In genomic region chr1:78668427-78668826, GRCh38 we compare ENCODE assay signal across 19 cellular contexts. TPM values are rescaled to one million over a fixed set of nuclear protein-coding genes. Genes with fewer than 3 reads are reported as not detected.
A peak's percentile ranks its signal among the peaks of the same experiment; 100 is the strongest.
DNase-seq lines count a peak whose midpoint lies in the region; ATAC-seq and TF ChIP-seq lines count a peak whose summit lies in the region.
"Had no signal": no experiment of that assay in that cellular context is flagged by ENCODE, and none has a peak within 500 bp of the region (broad histone marks: within the 10 kb centered on the region; RNA-seq: fewer than 3 reads in every experiment).

No MANE protein-coding gene starts in this region.

- no peak for ATAC-seq in omental fat pad (ENCODE audit: low FRiP score)
- ATAC-seq in activated naive CD8-positive, alpha-beta T cell treated with anti-CD3 and anti-CD28 coated beads, Interleukin-2, amount 50 U/mL, for 24 hours, result no peak
- ATAC-seq: HCT116 had no signal

- no peak overlapping the region for H3K9ac ChIP-seq in SK-N-SH

- no peak for TF ChIP-seq RAD21 in SK-N-SH (IDR thresholded peaks at IDR 0.05; ENCODE audit: low read length)

- H3K4me3 ChIP-seq in SK-N-SH (ENCODE audit: low read depth in 2 of 2, low read length in 1 of 2), result no peak overlapping the region

- no peaks in the 10 kb centered on the region for H3K27me3 ChIP-seq in SK-N-SH (ENCODE audit: insufficient read depth)
- H3K27me3 ChIP-seq: BE2C had no signal

- H3K4me3 Mint-ChIP-seq in progenitor cell of endocrine pancreas (ENCODE audit: low read depth), result no peak overlapping the region
- no peak overlapping the region for H3K4me3 Mint-ChIP-seq in activated naive CD8-positive, alpha-beta T cell treated with anti-CD3 and anti-CD28 coated beads, Interleukin-2, amount 50 U/mL, for 24 hours
- H3K4me3 Mint-ChIP-seq: CD4-positive, CD25-positive, alpha-beta regulatory T cell; HFFc6 had no signal

- H3K27me3 Mint-ChIP-seq in progenitor cell of endocrine pancreas, result peaks cover 2% of the 10 kb centered on the region
- no peaks in the 10 kb centered on the region for H3K27me3 Mint-ChIP-seq in activated naive CD8-positive, alpha-beta T cell treated with anti-CD3 and anti-CD28 coated beads, Interleukin-2, amount 50 U/mL, for 24 hours
- H3K27me3 Mint-ChIP-seq: CD4-positive, CD25-positive, alpha-beta regulatory T cell had no signal

- H3K27ac ChIP-seq in SK-N-SH (ENCODE audit: low read depth in 2 of 2, low read length in 1 of 2), result peak overlapping the region in 1 of 2 experiments; percentile 91; a peak in 2 of 4 replicates
- H3K27ac ChIP-seq: HL-60 had no signal

- no peaks in the 10 kb centered on the region for H3K9me3 ChIP-seq in SK-N-SH
- H3K9me3 ChIP-seq: BE2C, Caco-2 had no signal

- peaks cover 0 to 2% of the 10 kb centered on the region in 2 experiments for H3K36me3 ChIP-seq in SK-N-SH (replicated peaks in 1 of 2; ENCODE audit: control insufficient read depth in 1 of 2, insufficient read depth in 2 of 2, low read length in 1 of 2)
- H3K36me3 ChIP-seq: BE2C had no signal

- DNase-seq in DMS 273 treated with DMSO at 0.1 percent for 48 hours (lab: John Stamatoyannopoulos, UW) (peak; percentile 95), NCI-H82 (lab: John Stamatoyannopoulos, UW) (peak; percentile 84), SK-N-SH (peak; percentile 40), progenitor cell of endocrine pancreas (ENCODE audit: low spot score, unreplicated experiment) (no peak), DMS153 treated with DMSO at 0.1 percent for 48 hours (lab: John Stamatoyannopoulos, UW; ENCODE audit: unreplicated experiment) (no peak), omental fat pad (ENCODE audit: low spot score) (no peak)
- DNase-seq in activated naive CD8-positive, alpha-beta T cell treated with anti-CD3 and anti-CD28 coated beads, Interleukin-2, amount 50 U/mL, for 24 hours, result no peak
- DNase-seq: ACHN; BE2C; C1 segment of cervical spinal cord; Caco-2; CD4-positive, CD25-positive, alpha-beta regulatory T cell; GDM1; GOT3; H7; HFFc6 had no signal

- no peak overlapping the region for H3K4me2 ChIP-seq in SK-N-SH

- TF ChIP-seq EP300 in SK-N-SH (IDR thresholded peaks at IDR 0.05; ENCODE audit: borderline replicate concordance in 1 of 2, low read depth in 1 of 2, low read length in 1 of 2), result peak in 1 of 2 experiments; percentile 83; a peak in 1 of 4 replicates

- POLR2A ChIA-PET in SK-N-SH (lab: Yijun Ruan, JAX), result no interaction called here

- H3K27ac Mint-ChIP-seq in progenitor cell of endocrine pancreas, result peak overlapping the region; percentile 15
- no peak overlapping the region for H3K27ac Mint-ChIP-seq in activated naive CD8-positive, alpha-beta T cell treated with anti-CD3 and anti-CD28 coated beads, Interleukin-2, amount 50 U/mL, for 24 hours
- H3K27ac Mint-ChIP-seq: CD4-positive, CD25-positive, alpha-beta regulatory T cell; HFFc6 had no signal

- H3K9me2 ChIP-seq in SK-N-SH, result no peaks in the 10 kb centered on the region

- CTCF ChIA-PET in SK-N-SH (lab: Yijun Ruan, JAX), result interaction anchor here (1.4 to 4.2 kb wide), 4 partner anchors 8 to 51 kb away, joined by 3 to 27 read pairs (median 14); no protein-coding TSS in a partner anchor

- TF ChIP-seq CTCF in SK-N-SH (IDR thresholded peaks at IDR 0.05) (no peak), progenitor cell of endocrine pancreas (IDR thresholded peaks at IDR 0.05; ENCODE audit: unreplicated experiment) (no peak), omental fat pad (IDR thresholded peaks at IDR 0.05) (no peak)

- H3K79me2 ChIP-seq in SK-N-SH (ENCODE audit: insufficient read depth), result no peaks in the 10 kb centered on the region

- no peak overlapping the region for H2AFZ ChIP-seq in SK-N-SH (ENCODE audit: low read depth)

- no peaks in the 10 kb centered on the region for H3F3A ChIP-seq in SK-N-SH (replicated peaks; ENCODE audit: insufficient read depth)

- peaks cover 0 to 2% of the 10 kb centered on the region in 2 experiments; a peak in 1 of 4 replicates for H3K4me1 ChIP-seq in SK-N-SH (ENCODE audit: control insufficient read depth in 1 of 2, insufficient read depth in 2 of 2, low read depth in 1 of 2, low read length in 1 of 2)
- H3K4me1 ChIP-seq: BE2C, Caco-2 had no signal

- no peaks in the 10 kb centered on the region for H3K9me3 Mint-ChIP-seq in progenitor cell of endocrine pancreas (ENCODE audit: low read depth)
- H3K9me3 Mint-ChIP-seq in activated naive CD8-positive, alpha-beta T cell treated with anti-CD3 and anti-CD28 coated beads, Interleukin-2, amount 50 U/mL, for 24 hours, result no peaks in the 10 kb centered on the region
- H3K9me3 Mint-ChIP-seq: HFFc6 had no signal

- H3K4me1 Mint-ChIP-seq in progenitor cell of endocrine pancreas (ENCODE audit: low read depth), result no peaks in the 10 kb centered on the region
- peaks cover 3% of the 10 kb centered on the region for H3K4me1 Mint-ChIP-seq in activated naive CD8-positive, alpha-beta T cell treated with anti-CD3 and anti-CD28 coated beads, Interleukin-2, amount 50 U/mL, for 24 hours

- H3K36me3 Mint-ChIP-seq in progenitor cell of endocrine pancreas (ENCODE audit: insufficient read depth), result no peaks in the 10 kb centered on the region
- peaks cover 5% of the 10 kb centered on the region for H3K36me3 Mint-ChIP-seq in activated naive CD8-positive, alpha-beta T cell treated with anti-CD3 and anti-CD28 coated beads, Interleukin-2, amount 50 U/mL, for 24 hours (ENCODE audit: low read depth)

- H4K20me1 ChIP-seq in SK-N-SH (ENCODE audit: insufficient read depth), result no peaks in the 10 kb centered on the region

TF ChIP-seq in SK-N-SH, 30 proteins besides CTCF, POLR2A, EP300 and RAD21:
- no peak for TF ChIP-seq FOXJ3 (CRISPR knock-in tag; IDR thresholded peaks at IDR 0.05)
- no peak for TF ChIP-seq RXRA (IDR thresholded peaks at IDR 0.05; ENCODE audit: borderline replicate concordance, low read depth)
- TF ChIP-seq JUND (IDR thresholded peaks at IDR 0.05), result no peak
- peak; percentile 74 for TF ChIP-seq CHD2 (IDR thresholded peaks at IDR 0.05; ENCODE audit: low read length, partially characterized antibody)
- peak; percentile 64 for TF ChIP-seq TCF12 (IDR thresholded peaks at IDR 0.05)
- no peak for TF ChIP-seq SMC3 (IDR thresholded peaks at IDR 0.05; ENCODE audit: low read depth, low read length)
- no peak for TF ChIP-seq TEAD4 (IDR thresholded peaks at IDR 0.05; ENCODE audit: borderline replicate concordance, insufficient read depth)
- TF ChIP-seq FOXM1 (IDR thresholded peaks at IDR 0.05; ENCODE audit: low read depth), result no peak
- peak; percentile 79; the same call in 1 of the 2 replicates for TF ChIP-seq RCOR1 (IDR thresholded peaks at IDR 0.05; ENCODE audit: low read length)
- TF ChIP-seq POLR2AphosphoS5 (IDR thresholded peaks at IDR 0.05; ENCODE audit: low read depth, low read length), result 0 out of 2 replicates have a peak, but pooled peaks have one; percentile 14
- TF ChIP-seq GATA2 (CRISPR knock-in tag; IDR thresholded peaks at IDR 0.05), result peak; percentile 79
- no peak for TF ChIP-seq NFIC (IDR thresholded peaks at IDR 0.05; ENCODE audit: borderline replicate concordance)
TF ChIP-seq in SK-N-SH: peak in this region for 5.

RNA-seq across cellular contexts. Expression of gene IFI44, which starts 18.8 kb away (rescaled TPM):
- polyA plus RNA-seq in SK-N-SH (2012; rRNA removed), result 6.5 and 8.7 TPM in 2 replicates
- polyA plus RNA-seq in SK-N-SH (2012; cell fraction: cytosol; rRNA removed), result 7.8 and 9.4 TPM in 2 replicates
- 4.9 and 14.3 TPM in 2 replicates for polyA plus RNA-seq in SK-N-SH (2012; cell fraction: nucleus; rRNA removed)
- total RNA-seq in progenitor cell of endocrine pancreas (not detected in 2 replicates), omental fat pad (10 to 100 TPM; 16.2 to 78.2 (median 20.2) TPM)
- total RNA-seq: Caco-2, H7 had no signal

RNA-seq across cellular contexts. Expression of gene IFI44L, which starts 48.2 kb away (rescaled TPM):
- 1.1 TPM in 2 replicates for polyA plus RNA-seq in SK-N-SH (2012; rRNA removed)
- 1.4 and 1.8 TPM in 2 replicates for polyA plus RNA-seq in SK-N-SH (2012; cell fraction: cytosol; rRNA removed)
- 1.5 and 2.8 TPM in 2 replicates for polyA plus RNA-seq in SK-N-SH (2012; cell fraction: nucleus; rRNA removed)
- total RNA-seq in progenitor cell of endocrine pancreas, result not detected in 2 replicates
- total RNA-seq in omental fat pad, result 10 to 100 TPM in 2 of 4 donors, 1 to 10 TPM in 2; 5.5 to 80.7 (median 11.2) TPM
- total RNA-seq: Caco-2, H7, HT1080 had no signal

Comparison
In these comparisons a context has a peak if more than half of its experiments do, and no peak if none do; other contexts are left out.
1. DNase-seq: peak in DMS 273 treated with DMSO at 0.1 percent for 48 hours (single experiment), NCI-H82 (single experiment) and SK-N-SH (single experiment); none in progenitor cell of endocrine pancreas (single experiment), DMS153 treated with DMSO at 0.1 percent for 48 hours (single experiment), omental fat pad (single experiment) and activated naive CD8-positive, alpha-beta T cell treated with anti-CD3 and anti-CD28 coated beads, Interleukin-2, amount 50 U/mL, for 24 hours (single experiment).
2. RNA of gene IFI44, which starts 18.8 kb away (total RNA-seq): 16.2 to 78.2 TPM in omental fat pad; not detected in progenitor cell of endocrine pancreas; every median in the first group is over 10 times any median in the second.